Comparison of ENCODE assay signal across 1 cellular context in genomic region chr16:57229079-57229478, GRCh38.
TF ChIP-seq lines count a peak whose summit lies in the region.

No MANE protein-coding gene starts in this region.

TF ChIP-seq in SK-N-SH treated with all-trans-retinoic acid at 6 μM for 48 hours, 23 proteins besides CTCF, POLR2A, EP300 and RAD21:
- TF ChIP-seq PATZ1 (CRISPR knock-in tag; IDR thresholded peaks at IDR 0.05; ENCODE audit: borderline replicate concordance) (no peak), CSRNP3 (CRISPR knock-in tag; IDR thresholded peaks at IDR 0.05) (no peak), OSR1 (CRISPR knock-in tag; IDR thresholded peaks at IDR 0.05) (no peak), TCF4 (CRISPR knock-in tag; IDR thresholded peaks at IDR 0.05; ENCODE audit: borderline replicate concordance) (no peak), ZNF8 (CRISPR knock-in tag; IDR thresholded peaks at IDR 0.05) (no peak), CREB5 (CRISPR knock-in tag; IDR thresholded peaks at IDR 0.05; ENCODE audit: low read depth) (no peak), TSHZ2 (CRISPR knock-in tag; IDR thresholded peaks at IDR 0.05) (no peak), ZNF565 (CRISPR knock-in tag; conservative IDR thresholded peaks at IDR 0.05; ENCODE audit: low read depth) (no peak), ISL1 (CRISPR knock-in tag; IDR thresholded peaks at IDR 0.05) (no peak), TOX (CRISPR knock-in tag; IDR thresholded peaks at IDR 0.05; ENCODE audit: borderline replicate concordance) (no peak)
